Comparison of ENCODE assay signal across 13 cellular contexts in the genomic region with DNA sequence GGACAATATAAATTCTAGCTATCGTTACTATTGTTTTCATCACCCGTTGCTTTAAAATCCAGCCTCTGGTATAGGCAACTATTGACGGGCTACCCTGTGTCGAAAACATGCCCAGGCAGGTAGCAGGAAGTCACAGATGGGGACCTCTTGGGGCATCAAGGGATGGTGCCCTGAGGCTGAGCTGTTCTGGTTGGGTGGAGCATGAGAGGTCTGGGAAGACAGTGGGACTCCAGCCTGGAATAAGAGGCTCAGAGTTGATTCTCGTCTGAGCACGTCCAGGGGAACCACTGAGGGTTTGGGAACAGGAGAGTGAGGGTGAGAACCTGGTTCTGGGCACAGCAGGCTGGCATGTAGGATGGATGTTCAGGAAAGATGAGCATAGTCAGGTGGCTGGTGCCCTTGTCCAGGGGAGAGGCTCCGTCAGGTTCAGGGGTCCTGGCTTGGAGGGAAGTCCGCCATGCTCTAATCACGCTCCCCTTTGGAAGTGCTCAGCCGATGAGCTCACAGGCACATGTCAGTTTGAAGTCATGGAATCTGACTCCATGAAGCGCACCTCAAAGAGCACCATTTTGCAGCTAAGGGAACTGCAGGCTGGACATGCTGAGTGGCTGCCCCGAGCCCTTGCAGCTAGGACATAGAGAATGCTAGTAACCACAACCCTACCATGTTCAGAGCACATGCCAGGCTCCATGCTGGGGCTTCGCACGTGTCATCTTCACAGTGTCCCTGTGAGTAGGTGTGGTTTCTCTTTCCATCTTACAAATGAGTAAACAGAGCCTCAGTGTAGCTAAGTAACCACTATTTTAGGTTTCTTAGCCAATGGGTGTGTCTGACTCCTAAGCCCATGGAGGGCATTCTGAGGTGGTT. TPM values are rescaled to one million over a fixed set of nuclear protein-coding genes. Genes with fewer than 3 reads are reported as not detected.
DNase-seq lines count a peak whose midpoint lies in the region; ATAC-seq and TF ChIP-seq lines count a peak whose summit lies in the region.
"Had no signal": no experiment of that assay in that cellular context is flagged by ENCODE, and none has a peak within 500 bp of the region (broad histone marks: within the 10 kb centered on the region; RNA-seq: fewer than 3 reads in every experiment).

No MANE protein-coding gene starts in this region.

- POLR2A ChIA-PET in activated CD4-positive, alpha-beta T cell treated with anti-CD3 and anti-CD28 coated beads for 36 hours (lab: Charles Lee) = interaction anchor here (0.5 to 0.6 kb wide), 2 partner anchors 203 to 1230 kb away, joined by 3 to 5 read pairs; no protein-coding TSS in a partner anchor

- no peak overlapping the region for H2AFZ ChIP-seq in osteoblast (ENCODE audit: low read length)

- H3K4me1 ChIP-seq in osteoblast (ENCODE audit: insufficient read depth, low read length) (peaks cover 7% of the 10 kb centered on the region), suprapubic skin (peaks cover 17% of the 10 kb centered on the region)

- H3K9me3 ChIP-seq in osteoblast (ENCODE audit: low read depth, low read length) = no peaks in the 10 kb centered on the region
- H3K9me3 ChIP-seq in suprapubic skin = no peaks in the 10 kb centered on the region
- H3K9me3 ChIP-seq: thoracic aorta had no signal

- peak overlapping the region; percentile 34 for H3K27ac Mint-ChIP-seq in activated CD4-positive, alpha-beta T cell treated with anti-CD3 and anti-CD28 coated beads for 36 hours
- no peak overlapping the region for H3K27ac Mint-ChIP-seq in type B pancreatic cell
- H3K27ac Mint-ChIP-seq: HFFc6, nephron had no signal

- DNase-seq in activated CD4-positive, alpha-beta T cell treated with anti-CD3 and anti-CD28 coated beads for 36 hours = peak; percentile 63
- DNase-seq in activated CD4-positive, alpha-beta T cell treated with anti-CD3 and anti-CD28 coated beads, Interleukin-2, amount 50 U/mL, for 4 hours = no peak
- peak; percentile 38 to 48 for DNase-seq in activated T-cell treated with anti-CD3 and anti-CD28 coated beads, Interleukin-2, amount 50 U/mL, for 48 hours
- DNase-seq in osteoblast (ENCODE audit: insufficient read length, low spot score, missing footprints) (peak; percentile 89), suprapubic skin (ENCODE audit: low spot score in 2 of 2) (no peak), cerebellar cortex (ENCODE audit: low spot score) (no peak), type B pancreatic cell (ENCODE audit: extremely low spot score, unreplicated experiment) (no peak)
- DNase-seq: DMS53, HFFc6 had no signal

- no peaks in the 10 kb centered on the region for H3K9me3 Mint-ChIP-seq in activated CD4-positive, alpha-beta T cell treated with anti-CD3 and anti-CD28 coated beads for 36 hours (ENCODE audit: low read depth)
- no peaks in the 10 kb centered on the region for H3K9me3 Mint-ChIP-seq in type B pancreatic cell
- H3K9me3 Mint-ChIP-seq: HFFc6, nephron had no signal

- CTCF ChIA-PET in activated CD4-positive, alpha-beta T cell treated with anti-CD3 and anti-CD28 coated beads for 36 hours (lab: Charles Lee) = interaction anchor here (0.7 to 1.2 kb wide), 3 partner anchors 11 to 115 kb away, joined by 3 read pairs; no protein-coding TSS in a partner anchor

- H3K79me2 ChIP-seq in osteoblast (ENCODE audit: insufficient read depth, low read length) = no peaks in the 10 kb centered on the region

- intact Hi-C loops in activated CD4-positive, alpha-beta T cell treated with anti-CD3 and anti-CD28 coated beads for 36 hours (cut with DNase I, micrococcal nuclease) = no loop called here

- TF ChIP-seq POLR2A in suprapubic skin (IDR thresholded peaks at IDR 0.05) = no peak

- no peaks in the 10 kb centered on the region for H3K27me3 Mint-ChIP-seq in activated CD4-positive, alpha-beta T cell treated with anti-CD3 and anti-CD28 coated beads for 36 hours
- no peaks in the 10 kb centered on the region for H3K27me3 Mint-ChIP-seq in type B pancreatic cell

- TF ChIP-seq EP300 in suprapubic skin (IDR thresholded peaks at IDR 0.05) = no peak

- H3K4me2 ChIP-seq in osteoblast (ENCODE audit: insufficient read depth, low read length) = no peak overlapping the region

- no peak overlapping the region for H3K4me3 Mint-ChIP-seq in activated CD4-positive, alpha-beta T cell treated with anti-CD3 and anti-CD28 coated beads for 36 hours
- no peak overlapping the region for H3K4me3 Mint-ChIP-seq in type B pancreatic cell
- H3K4me3 Mint-ChIP-seq: HFFc6, nephron had no signal

- H3K27ac ChIP-seq in osteoblast (ENCODE audit: low read depth, low read length) (no peak overlapping the region), suprapubic skin (no peak overlapping the region)
- H3K27ac ChIP-seq: VCaP had no signal

- no peaks in the 10 kb centered on the region for H3K36me3 Mint-ChIP-seq in activated CD4-positive, alpha-beta T cell treated with anti-CD3 and anti-CD28 coated beads for 36 hours (ENCODE audit: low read depth)
- no peaks in the 10 kb centered on the region for H3K36me3 Mint-ChIP-seq in type B pancreatic cell

- no peak overlapping the region for H3K4me3 ChIP-seq in osteoblast (ENCODE audit: insufficient read depth, low read length)
- no peak overlapping the region for H3K4me3 ChIP-seq in suprapubic skin
- H3K4me3 ChIP-seq: thoracic aorta had no signal

- H4K20me1 ChIP-seq in osteoblast (ENCODE audit: insufficient read depth, low read length) = peaks cover 9% of the 10 kb centered on the region

- peaks cover 10% of the 10 kb centered on the region for H3K4me1 Mint-ChIP-seq in activated CD4-positive, alpha-beta T cell treated with anti-CD3 and anti-CD28 coated beads for 36 hours
- H3K4me1 Mint-ChIP-seq in type B pancreatic cell (ENCODE audit: unreplicated experiment) = no peaks in the 10 kb centered on the region

- H3K27me3 ChIP-seq in osteoblast (ENCODE audit: insufficient read depth, low read length) = peaks cover 8% of the 10 kb centered on the region
- no peaks in the 10 kb centered on the region for H3K27me3 ChIP-seq in suprapubic skin

- no peaks in the 10 kb centered on the region for H3K36me3 ChIP-seq in osteoblast (ENCODE audit: insufficient read depth, low read length)
- no peaks in the 10 kb centered on the region for H3K36me3 ChIP-seq in suprapubic skin
- H3K36me3 ChIP-seq: thoracic aorta had no signal

- peak; percentile 95 for ATAC-seq in activated CD4-positive, alpha-beta T cell treated with anti-CD3 and anti-CD28 coated beads for 36 hours
- peak; percentile 51 for ATAC-seq in HG03378 (IDR thresholded peaks at IDR 0.05; ENCODE audit: unreplicated experiment)

- 81% methylated on average over 6 of the region's 14 CpGs for WGBS in suprapubic skin

- TF ChIP-seq CTCF in osteoblast (IDR thresholded peaks at IDR 0.05; ENCODE audit: extremely low read depth, low read depth, low read length) (no peak), suprapubic skin (IDR thresholded peaks at IDR 0.05) (no peak), type B pancreatic cell (conservative IDR thresholded peaks at IDR 0.05) (no peak)

RNA-seq across cellular contexts. Expression of a gene that starts 21.0 kb away (rescaled TPM):
- not detected for total RNA-seq in activated CD4-positive, alpha-beta T cell treated with anti-CD3 and anti-CD28 coated beads for 36 hours
- total RNA-seq in osteoblast (3.5 and 6.5 TPM in 2 replicates), suprapubic skin (1 to 10 TPM in 1 of 4 donors, under 1 TPM in 3; 0.24 to 1.5 (median 0.36) TPM), type B pancreatic cell (ENCODE audit: low replicate concordance) (9.5 and 15.3 TPM in 2 replicates)

Comparison
In these comparisons a context has a peak if more than half of its experiments do, and no peak if none do; other contexts are left out.
1. DNase-seq: peak in activated CD4-positive, alpha-beta T cell treated with anti-CD3 and anti-CD28 coated beads for 36 hours (single experiment), activated T-cell treated with anti-CD3 and anti-CD28 coated beads, Interleukin-2, amount 50 U/mL, for 48 hours (2 of 2) and osteoblast (single experiment); none in activated CD4-positive, alpha-beta T cell treated with anti-CD3 and anti-CD28 coated beads, Interleukin-2, amount 50 U/mL, for 4 hours (0 of 2), suprapubic skin (0 of 2), cerebellar cortex (single experiment) and type B pancreatic cell (single experiment).